ENCODE assay signal across 23 cellular contexts in genomic region chr19:41500443-41500842, GRCh38. TPM values are rescaled to one million over a fixed set of nuclear protein-coding genes. Genes with fewer than 3 reads are reported as not detected.
A peak's percentile ranks its signal among the peaks of the same experiment; 100 is the strongest.
DNase-seq lines count a peak whose midpoint lies in the region; ATAC-seq and TF ChIP-seq lines count a peak whose summit lies in the region.
"Had no signal": no experiment of that assay in that cellular context is flagged by ENCODE, and none has a peak within 500 bp of the region (broad histone marks: within the 10 kb centered on the region; RNA-seq: fewer than 3 reads in every experiment).

No MANE protein-coding gene starts in this region.

- H3K27me3 ChIP-seq in left lung (peaks cover 0 to 39% of the 10 kb centered on the region in 2 donors), spleen (replicated peaks in 1 of 7) (peaks cover 0 to 41% (median 0%) of the 10 kb centered on the region in 7 donors)
- H3K27me3 ChIP-seq: brain microvascular endothelial cell had no signal

- no TSS peak for BruUV-seq in Calu3 (replicated peaks; lab: Mats Ljungman, UMichigan)

- H3K4me3 ChIP-seq in coronary artery (peak overlapping the region; percentile 52), left lung (peak overlapping the region in 1 of 2 donors; percentile 45), spleen (peak overlapping the region; percentile 14 to 63 (median 32))
- H3K4me3 ChIP-seq: MG63 had no signal

- CTCF ChIA-PET in Calu3 (lab: Charles Lee): no interaction called here

- peak in 1 of 3 donors; percentile 41 for TF ChIP-seq POLR2A in spleen (IDR thresholded peaks at IDR 0.05)

- H3K4me1 Mint-ChIP-seq in Calu3 (ENCODE audit: low read depth, unreplicated experiment): peaks cover 15% of the 10 kb centered on the region

- H3K4me3 Mint-ChIP-seq in Calu3 (ENCODE audit: low read depth, unreplicated experiment): peak overlapping the region; percentile 62
- H3K4me3 Mint-ChIP-seq: activated naive CD8-positive, alpha-beta T cell; activated T-cell treated with anti-CD3 and anti-CD28 coated beads, Interleukin-2, amount 50 U/mL, for 72 hours; CD4-positive, alpha-beta T cell had no signal

- ATAC-seq in left lung: peak; percentile 43
- ATAC-seq in GM19324 (IDR thresholded peaks at IDR 0.05; ENCODE audit: low FRiP score, unreplicated experiment): no peak
- ATAC-seq in esophagus mucosa: no peak
- ATAC-seq: activated T-cell treated with anti-CD3 and anti-CD28 coated beads, Interleukin-2, amount 50 U/mL, for 72 hours had no signal

- peaks cover 10% of the 10 kb centered on the region for H3K36me3 Mint-ChIP-seq in Calu3 (ENCODE audit: insufficient read depth, unreplicated experiment)
- H3K36me3 Mint-ChIP-seq: activated naive CD8-positive, alpha-beta T cell had no signal

- H3K9me3 ChIP-seq in left lung (no peaks in the 10 kb centered on the region), spleen (no peaks in the 10 kb centered on the region)
- H3K9me3 ChIP-seq: MG63 had no signal

- WGBS in spleen, 5 donors: 67 to 91% (median 77%) methylated on average over 9 of the region's 9 CpGs

- DNase-seq in Calu3 (no peak), coronary artery (ENCODE audit: low spot score) (no peak), left lung (no peak), spleen (no peak), Ammon's horn (ENCODE audit: low spot score) (no peak), T1000 (lab: John Stamatoyannopoulos, UW) (no peak)
- DNase-seq: activated CD4-positive, CD25-positive, alpha-beta regulatory T cell treated with anti-CD3 and anti-CD28 coated beads, Interleukin-2, amount 50 U/mL, for 72 hours; activated CD8-positive, alpha-beta memory T cell treated with anti-CD3 and anti-CD28 coated beads for 24 hours; activated T-cell treated with anti-CD3 and anti-CD28 coated beads, Interleukin-2, amount 50 U/mL, for 72 hours; brain microvascular endothelial cell; CD4-positive, alpha-beta T cell; effector CD4-positive, alpha-beta T cell; hippocampal formation; kidney glomerular epithelial cell; MG63; NCI-H226; nucleus accumbens; stimulated activated CD4-positive, alpha-beta T cell treated with anti-CD3 and anti-CD28 coated beads, Interleukin-2, amount 100 ng/mL, for 48 hours had no signal

- no peak for TF ChIP-seq CTCF in Calu3 (IDR thresholded peaks at IDR 0.05; ENCODE audit: unreplicated experiment)
- no peak for TF ChIP-seq CTCF in coronary artery (IDR thresholded peaks at IDR 0.05)
- TF ChIP-seq CTCF in left lung (IDR thresholded peaks at IDR 0.05): no peak
- TF ChIP-seq CTCF in spleen (IDR thresholded peaks at IDR 0.05 in 8 of 11, conservative IDR thresholded peaks at IDR 0.05 in 3 of 11): no peak

- intact Hi-C loops in Calu3 (cut with micrococcal nuclease; ENCODE audit: unreplicated experiment): no loop called here
- intact Hi-C loops in left lung (cut with DNase I): no loop called here
- intact Hi-C loops in spleen (cut with DNase I; ENCODE audit: low total_unique reads): no loop called here

- H3K4me1 ChIP-seq in left lung: peaks cover 0 to 5% of the 10 kb centered on the region in 2 donors
- peaks cover 0 to 18% (median 5%) of the 10 kb centered on the region in 6 donors for H3K4me1 ChIP-seq in spleen

- peaks cover 41% of the 10 kb centered on the region for H3K27me3 Mint-ChIP-seq in Calu3 (ENCODE audit: unreplicated experiment)

- H3K27ac Mint-ChIP-seq in Calu3 (ENCODE audit: unreplicated experiment): no peak overlapping the region
- H3K27ac Mint-ChIP-seq: activated naive CD8-positive, alpha-beta T cell; activated T-cell treated with anti-CD3 and anti-CD28 coated beads, Interleukin-2, amount 50 U/mL, for 72 hours; CD4-positive, alpha-beta T cell had no signal

- H3K36me3 ChIP-seq in left lung: no peaks in the 10 kb centered on the region
- no peaks in the 10 kb centered on the region for H3K36me3 ChIP-seq in spleen
- H3K36me3 ChIP-seq: brain microvascular endothelial cell, MG63 had no signal

- H3K27ac ChIP-seq in coronary artery (peak overlapping the region; percentile 46 to 54), left lung (peak overlapping the region; percentile 66 to 80), spleen (peak overlapping the region; percentile 58 to 90 (median 80))
- H3K27ac ChIP-seq: brain microvascular endothelial cell had no signal

- no peaks in the 10 kb centered on the region for H3K9me3 Mint-ChIP-seq in Calu3 (ENCODE audit: low read depth, unreplicated experiment)
- H3K9me3 Mint-ChIP-seq: activated T-cell treated with anti-CD3 and anti-CD28 coated beads, Interleukin-2, amount 50 U/mL, for 72 hours; CD4-positive, alpha-beta T cell had no signal

RNA-seq across cellular contexts. Expression of gene ERICH4, which starts 57.5 kb away (rescaled TPM):
- total RNA-seq in Calu3 (2022): not detected in 2 replicates
- not detected for total RNA-seq in left lung
- under 1 TPM in 1 of 7 donors, not detected in 6; 0.65 TPM for total RNA-seq in spleen
- polyA plus RNA-seq in spleen: not detected
- total RNA-seq in esophagus mucosa: not detected
- total RNA-seq: activated T-cell treated with anti-CD3 and anti-CD28 coated beads, Interleukin-2, amount 50 U/mL, for 72 hours; CD4-positive, alpha-beta T cell; sciatic nerve had no signal
- polyA plus RNA-seq: AG04450 had no signal
